Comparison of ENCODE assay signal across 20 cellular contexts in genomic region chr3:99607151-99607550, GRCh38. TPM values are rescaled to one million over a fixed set of nuclear protein-coding genes. Genes with fewer than 3 reads are reported as not detected.
DNase-seq lines count a peak whose midpoint lies in the region; ATAC-seq and TF ChIP-seq lines count a peak whose summit lies in the region.
"Had no signal": no experiment of that assay in that cellular context is flagged by ENCODE, and none has a peak within 500 bp of the region (broad histone marks: within the 10 kb centered on the region; RNA-seq: fewer than 3 reads in every experiment).

No MANE protein-coding gene starts in this region.

- H3K4me2 ChIP-seq in Loucy (ENCODE audit: low read depth, low read length, poor library complexity, severe bottlenecking) = peak overlapping the region; percentile 19

- H3K36me3 ChIP-seq in Loucy (ENCODE audit: insufficient read depth, low read length) = no peaks in the 10 kb centered on the region
- H3K36me3 ChIP-seq: heart left ventricle had no signal

- no peaks in the 10 kb centered on the region for H3K9me3 Mint-ChIP-seq in nephron progenitor cell

- no peak overlapping the region for H3K9ac ChIP-seq in Loucy (ENCODE audit: low read depth, low read length, poor library complexity, severe bottlenecking)

- no peak overlapping the region for H3K4me3 Mint-ChIP-seq in nephron progenitor cell
- H3K4me3 Mint-ChIP-seq: immature natural killer cell had no signal

- TF ChIP-seq CTCF in Loucy (conservative IDR thresholded peaks at IDR 0.05; ENCODE audit: low read length) = no peak
- no peak for TF ChIP-seq CTCF in lower leg skin (IDR thresholded peaks at IDR 0.05)
- TF ChIP-seq CTCF in nephron progenitor cell (IDR thresholded peaks at IDR 0.05) = no peak

- TF ChIP-seq POLR2A in lower leg skin (IDR thresholded peaks at IDR 0.05) = no peak

- WGBS in lower leg skin, 2 donors = 35 to 59% methylated on average over 1 of the region's 1 CpG

- no peaks in the 10 kb centered on the region for H3K9me2 ChIP-seq in Loucy (replicated peaks; ENCODE audit: low read depth, low read length)

- H3K4me3 ChIP-seq in Loucy (ENCODE audit: low read length, poor library complexity, severe bottlenecking) = no peak overlapping the region
- no peak overlapping the region for H3K4me3 ChIP-seq in lower leg skin (ENCODE audit: low read depth, poor library complexity, severe bottlenecking)
- H3K4me3 ChIP-seq: heart left ventricle had no signal

- H4K20me1 ChIP-seq in Loucy (ENCODE audit: insufficient read depth, low read length, poor library complexity, severe bottlenecking) = no peaks in the 10 kb centered on the region

- H3F3A ChIP-seq in Loucy (ENCODE audit: low read depth) = no peaks in the 10 kb centered on the region

- ATAC-seq in GM18511 (IDR thresholded peaks at IDR 0.05; ENCODE audit: unreplicated experiment) = peak; percentile 92
- peak; percentile 90 for ATAC-seq in GM19463 (IDR thresholded peaks at IDR 0.05; ENCODE audit: unreplicated experiment)
- peak; percentile 99 for ATAC-seq in HG02798 (IDR thresholded peaks at IDR 0.05; ENCODE audit: poor library complexity, unreplicated experiment)
- ATAC-seq: heart left ventricle had no signal

- peak overlapping the region; percentile 24; the same call in 1 of the 2 replicates for H2AFZ ChIP-seq in Loucy (ENCODE audit: low read length)

- H3K36me3 Mint-ChIP-seq in nephron progenitor cell (ENCODE audit: low read depth) = no peaks in the 10 kb centered on the region
- H3K36me3 Mint-ChIP-seq: immature natural killer cell had no signal

- H3K27me3 Mint-ChIP-seq in nephron progenitor cell (ENCODE audit: low read depth, poor library complexity) = peaks cover 7% of the 10 kb centered on the region

- DNase-seq in RKO (ENCODE audit: low spot score) = no peak
- DNase-seq in activated effector memory CD4-positive, alpha-beta T cell treated with anti-CD3 and anti-CD28 coated beads, Interleukin-2, amount 50 U/mL, for 16 hours = no peak
- DNase-seq in lower leg skin (ENCODE audit: low spot score in 2 of 2) = no peak
- DNase-seq in nephron progenitor cell = no peak
- DNase-seq: activated CD4-positive, alpha-beta T cell treated with anti-CD3 and anti-CD28 coated beads, Interleukin-2, amount 50 U/mL, for 48 hours; cortex of kidney; DMS 273 treated with DMSO at 0.1 percent for 48 hours; GF-D8; GOT3; heart left ventricle; immature natural killer cell; NCI-H1105; NCI-H2107; NCI-H526 treated with DMSO at 0.1 percent for 48 hours; retina; T-helper 2 cell had no signal

- intact Hi-C loops in lower leg skin (cut with DNase I; ENCODE audit: low total_unique reads) = no loop called here

- no peaks in the 10 kb centered on the region for H3K79me2 ChIP-seq in Loucy (ENCODE audit: insufficient read depth, low read length)

- no peaks in the 10 kb centered on the region for H3K27me3 ChIP-seq in Loucy (ENCODE audit: insufficient read depth, low read length, poor library complexity, severe bottlenecking)
- H3K27me3 ChIP-seq: heart left ventricle had no signal

- peaks cover 12% of the 10 kb centered on the region for H3K4me1 Mint-ChIP-seq in nephron progenitor cell
- H3K4me1 Mint-ChIP-seq: immature natural killer cell had no signal

- H3K9me3 ChIP-seq in Loucy (ENCODE audit: insufficient read depth, low read depth, low read length) = no peaks in the 10 kb centered on the region
- H3K9me3 ChIP-seq: heart left ventricle had no signal

- H3K27ac Mint-ChIP-seq in nephron progenitor cell = no peak overlapping the region
- H3K27ac Mint-ChIP-seq: immature natural killer cell had no signal

- peaks cover 7% of the 10 kb centered on the region for H3K4me1 ChIP-seq in Loucy (ENCODE audit: insufficient read depth, low read length, poor library complexity, severe bottlenecking)
- H3K4me1 ChIP-seq: heart left ventricle had no signal

RNA-seq across cellular contexts. Expression of gene COL8A1, which starts 31.2 kb away (rescaled TPM):
- total RNA-seq in lower leg skin = 10 to 100 TPM in 1 of 4 donors, 1 to 10 TPM in 3; 5.0 to 11.5 (median 7.2) TPM
